In the genomic region with DNA sequence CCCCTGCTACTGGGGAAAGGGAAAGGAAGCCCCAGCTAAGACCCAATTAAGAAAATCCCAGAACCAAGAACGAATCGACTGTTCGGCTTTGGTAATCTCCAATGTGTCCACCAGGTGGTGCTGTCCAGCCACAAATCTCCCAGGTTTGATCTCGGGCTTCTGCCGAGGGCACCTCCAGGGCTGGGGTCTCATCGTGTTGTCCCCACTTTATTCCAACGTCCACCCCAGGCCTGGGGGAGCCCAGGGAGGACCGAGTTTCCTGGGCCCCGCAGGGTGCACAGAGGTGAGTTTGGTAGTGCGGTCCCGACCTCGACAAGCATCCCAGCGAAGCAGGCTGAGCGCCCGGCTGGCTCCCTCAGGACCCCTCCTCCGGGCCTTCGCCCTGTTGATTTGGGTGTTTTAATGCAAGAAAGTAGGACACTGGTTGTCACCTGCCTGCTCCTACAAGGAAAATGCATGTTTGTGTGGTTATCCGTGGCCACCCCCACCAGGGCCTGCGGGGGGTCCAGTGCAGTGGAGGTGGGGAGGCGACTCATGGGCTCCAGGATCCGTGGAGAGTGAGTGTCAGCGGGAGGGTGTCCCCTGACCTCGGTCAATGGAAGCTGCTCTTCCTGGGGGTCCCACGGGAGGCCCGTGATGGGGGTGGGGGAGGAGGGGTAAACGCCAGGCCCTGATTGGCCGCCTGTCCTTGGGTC, we compare ENCODE assay signal across 8 cellular contexts.
A peak's percentile ranks its signal among the peaks of the same experiment; 100 is the strongest.
DNase-seq lines count a peak whose midpoint lies in the region; ATAC-seq and TF ChIP-seq lines count a peak whose summit lies in the region.

No MANE protein-coding gene starts in this region.

- H3K27me3 ChIP-seq in stomach, result peaks cover 0 to 35% (median 8%) of the 10 kb centered on the region in 3 donors

- H3K27ac ChIP-seq in stomach, result no peak overlapping the region

- ATAC-seq in HG03139 (IDR thresholded peaks at IDR 0.05; ENCODE audit: unreplicated experiment), result peak; percentile 57

- no peak overlapping the region for H3K4me3 ChIP-seq in GM12875 (ENCODE audit: low read depth, low read length)
- no peak overlapping the region for H3K4me3 ChIP-seq in stomach

- TF ChIP-seq EP300 in stomach (IDR thresholded peaks at IDR 0.05), result no peak

- no peak for TF ChIP-seq POLR2A in stomach (IDR thresholded peaks at IDR 0.05)

- TF ChIP-seq CTCF in GM12875 (IDR thresholded peaks at IDR 0.05; ENCODE audit: borderline replicate concordance, insufficient read depth, low read depth, low read length), result peak; percentile 93
- TF ChIP-seq CTCF in stomach (IDR thresholded peaks at IDR 0.05), result peak in 6 of 7 experiments; percentile 14 to 96 (median 82)

- no peaks in the 10 kb centered on the region for H3K36me3 ChIP-seq in stomach

- intact Hi-C loops in stomach (cut with DNase I; ENCODE audit: low total_unique reads), result no loop called here

- DNase-seq in activated CD4-positive, alpha-beta T cell treated with anti-CD3 and anti-CD28 coated beads for 1 hour, result peak; percentile 82
- DNase-seq in dermis microvascular lymphatic vessel endothelial cell (ENCODE audit: low read depth in 2 of 2) (peak; percentile 6 to 49), mucosa of gallbladder (ENCODE audit: low spot score) (peak; percentile 26), stomach (peak; percentile 63), COR-L47 (lab: John Stamatoyannopoulos, UW) (no peak), SKM-1 treated with dmso at 0.1 percent for 144 hours (lab: John Stamatoyannopoulos, UW; ENCODE audit: unreplicated experiment) (no peak)

- WGBS in stomach, 5 donors, result 61 to 72% (median 68%) methylated on average over 27 of the region's 27 CpGs

- peaks cover 0 to 4% (median 0%) of the 10 kb centered on the region in 4 donors for H3K4me1 ChIP-seq in stomach

- peaks cover 0 to 7% (median 1%) of the 10 kb centered on the region in 4 donors for H3K9me3 ChIP-seq in stomach

Comparison
In these comparisons a context has a peak if more than half of its experiments do, and no peak if none do; other contexts are left out.
1. DNase-seq: peak in activated CD4-positive, alpha-beta T cell treated with anti-CD3 and anti-CD28 coated beads for 1 hour (single experiment), dermis microvascular lymphatic vessel endothelial cell (2 of 2), mucosa of gallbladder (single experiment) and stomach (single experiment); none in COR-L47 (single experiment) and SKM-1 treated with dmso at 0.1 percent for 144 hours (single experiment).